16 cellular contexts compared by ENCODE assay signal in the genomic region with DNA sequence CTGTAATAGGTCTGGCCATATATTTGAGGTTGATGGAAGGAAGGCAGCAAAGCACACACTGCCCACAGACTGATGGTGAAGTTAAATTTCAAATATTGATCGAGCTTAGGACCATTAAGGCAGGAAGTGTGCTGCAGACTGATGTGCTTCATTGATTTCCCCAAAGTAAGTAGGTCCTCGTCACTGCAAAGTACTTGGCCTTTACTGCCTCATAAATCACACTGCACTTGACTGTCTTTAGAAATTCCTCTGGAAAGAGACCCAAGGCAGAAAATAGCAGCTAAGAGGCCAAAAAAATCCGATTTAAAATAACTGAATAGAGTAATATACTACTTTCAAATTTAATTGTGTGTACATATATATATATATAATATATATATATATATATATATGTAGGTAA.
"Had no signal": no experiment of that assay in that cellular context is flagged by ENCODE, and none has a peak within 500 bp of the region (broad histone marks: within the 10 kb centered on the region; RNA-seq: fewer than 3 reads in every experiment).

No MANE protein-coding gene starts in this region.

- ATAC-seq: Panc1, SK-N-SH treated with all-trans-retinoic acid at 6 μM for 48 hours had no signal

- DNase-seq: MG63, NCI-H1092 treated with DMSO at 0.1 percent for 48 hours, NCI-H1436, NCI-H1930, NCI-H2081, NCI-H2107, NCI-H2171 treated with DMSO at 0.1 percent for 48 hours, NCI-H345, NCI-H446 treated with DMSO at 0.1 percent for 48 hours, NCI-H524 treated with DMSO at 0.1 percent for 48 hours, NCI-H69, NCI-H774, SHP77, T-helper 1 cell had no signal
